ENCODE assay signal across 8 cellular contexts in the genomic region with DNA sequence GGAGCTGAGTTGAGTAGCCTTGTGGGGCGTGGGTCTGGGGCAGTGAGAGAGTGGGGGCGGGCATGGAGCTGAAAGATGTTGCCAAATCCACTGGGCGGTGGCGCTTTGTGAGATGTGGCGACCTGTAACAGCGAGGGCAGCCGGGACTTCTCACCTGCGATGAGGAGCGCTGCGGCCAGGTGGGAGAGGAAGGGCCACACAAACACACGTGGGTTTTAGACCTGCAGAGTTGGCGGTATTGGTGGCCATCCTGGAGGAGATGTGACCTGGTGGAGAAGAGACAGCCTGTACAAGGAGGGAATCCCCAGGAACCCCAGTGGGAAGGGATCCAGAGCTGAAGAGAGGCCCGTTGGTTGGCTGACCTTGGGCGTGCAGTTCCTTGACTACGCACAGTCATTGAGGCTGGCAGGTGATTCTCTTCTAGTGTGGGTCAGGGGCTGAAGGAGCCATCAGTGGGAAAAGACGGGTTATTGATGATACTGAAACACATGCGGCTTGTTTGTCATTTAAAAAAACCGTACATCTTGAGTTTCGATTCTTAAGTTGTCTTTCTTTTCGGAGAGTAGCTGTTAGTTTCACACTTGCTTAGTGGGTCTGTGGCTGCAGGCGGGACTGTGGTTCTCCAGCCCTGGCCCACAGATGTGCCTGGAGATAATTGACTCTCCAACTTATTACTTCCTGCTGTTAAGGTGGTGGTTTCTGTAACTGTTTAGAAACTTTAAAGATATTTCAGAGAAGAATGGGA. TPM values are rescaled to one million over a fixed set of nuclear protein-coding genes. Genes with fewer than 3 reads are reported as not detected.
A peak's percentile ranks its signal among the peaks of the same experiment; 100 is the strongest.
DNase-seq lines count a peak whose midpoint lies in the region; ATAC-seq and TF ChIP-seq lines count a peak whose summit lies in the region.

No MANE protein-coding gene starts in this region.

- no peak overlapping the region for H2AFZ ChIP-seq in neural progenitor cell (replicated peaks)

- peaks cover 2% of the 10 kb centered on the region for H3K27me3 Mint-ChIP-seq in neural progenitor cell (ENCODE audit: insufficient read depth, low read depth)

- in situ Hi-C loops in G401 (cut with HindIII; ENCODE audit: low sequenced_read_pairs), result no loop called here

- H3F3A ChIP-seq in DOHH2 (ENCODE audit: control insufficient read depth, insufficient read depth) (peaks cover 19% of the 10 kb centered on the region), neural progenitor cell (ENCODE audit: low read depth) (peaks cover 27% of the 10 kb centered on the region)

- peak overlapping the region; percentile 67 for H3K27ac Mint-ChIP-seq in neural progenitor cell

- ATAC-seq in GM21447 (IDR thresholded peaks at IDR 0.05; ENCODE audit: unreplicated experiment), result peak; percentile 44

- H3K4me3 Mint-ChIP-seq in neural progenitor cell, result peak overlapping the region; percentile 89

- no peak overlapping the region for H3K9ac ChIP-seq in neural progenitor cell

- no peaks in the 10 kb centered on the region for H3K79me2 ChIP-seq in DOHH2 (ENCODE audit: control insufficient read depth, low read length)
- H3K79me2 ChIP-seq in neural progenitor cell (ENCODE audit: low read depth), result peaks cover 48% of the 10 kb centered on the region

- peaks cover 4% of the 10 kb centered on the region for H3K36me3 Mint-ChIP-seq in neural progenitor cell

- H3K4me3 ChIP-seq in DOHH2 (ENCODE audit: low read length), result no peak overlapping the region
- peak overlapping the region; percentile 84 for H3K4me3 ChIP-seq in Jurkat, Clone E6-1 (ENCODE audit: low read length)
- H3K4me3 ChIP-seq in neural progenitor cell, result no peak overlapping the region

- peaks cover 8% of the 10 kb centered on the region for H4K20me1 ChIP-seq in DOHH2 (ENCODE audit: control insufficient read depth, insufficient read depth, low read depth, low read length)
- H4K20me1 ChIP-seq in neural progenitor cell (ENCODE audit: low read depth), result peaks cover 17% of the 10 kb centered on the region

- H3K4me2 ChIP-seq in DOHH2 (ENCODE audit: low read length) (peak overlapping the region; percentile 32), neural progenitor cell (no peak overlapping the region)

- H3K27me3 ChIP-seq in DOHH2 (ENCODE audit: control insufficient read depth, low read length) (peaks cover 36% of the 10 kb centered on the region), neural progenitor cell (no peaks in the 10 kb centered on the region)

- H3K36me3 ChIP-seq in DOHH2 (ENCODE audit: control insufficient read depth, low read length) (no peaks in the 10 kb centered on the region), neural progenitor cell (no peaks in the 10 kb centered on the region)

- H3K9me2 ChIP-seq in DOHH2 (replicated peaks; ENCODE audit: control insufficient read depth, low read length), result no peaks in the 10 kb centered on the region

- H3K4me1 ChIP-seq in DOHH2 (ENCODE audit: control insufficient read depth, low read length) (peaks cover 42% of the 10 kb centered on the region), neural progenitor cell (peaks cover 15% of the 10 kb centered on the region)

- no peaks in the 10 kb centered on the region for H3K9me3 Mint-ChIP-seq in neural progenitor cell

- H3K4me1 Mint-ChIP-seq in neural progenitor cell, result peaks cover 42% of the 10 kb centered on the region

- TF ChIP-seq CTCF in DOHH2 (IDR thresholded peaks at IDR 0.05; ENCODE audit: low read depth, low read length, poor library complexity, severe bottlenecking) (no peak), neural progenitor cell (IDR thresholded peaks at IDR 0.05) (no peak)

- DNase-seq in Jurkat, Clone E6-1 (ENCODE audit: low read depth, low spot score), result peak; percentile 84
- DNase-seq in activated T-cell treated with anti-CD3 and anti-CD28 coated beads for 48 hours (ENCODE audit: low read depth) (peak; percentile 61), neural progenitor cell (ENCODE audit: low spot score) (no peak), NCI-H2196 treated with DMSO at 0.1 percent for 48 hours (lab: John Stamatoyannopoulos, UW; ENCODE audit: unreplicated experiment) (no peak), NCI-H526 treated with DMSO at 0.1 percent for 48 hours (lab: John Stamatoyannopoulos, UW) (no peak), G401 (ENCODE audit: low spot score) (no peak)

- no peaks in the 10 kb centered on the region for H3K9me3 ChIP-seq in DOHH2 (ENCODE audit: control insufficient read depth, insufficient read depth, low read length)
- no peaks in the 10 kb centered on the region for H3K9me3 ChIP-seq in neural progenitor cell (ENCODE audit: low read depth)

- H3K27ac ChIP-seq in DOHH2 (ENCODE audit: low read depth, low read length), result no peak overlapping the region
- no peak overlapping the region for H3K27ac ChIP-seq in neural progenitor cell

RNA-seq across cellular contexts. Expression of gene CHST12, which starts 2.4 kb away (rescaled TPM):
- polyA plus RNA-seq in Jurkat, Clone E6-1 (2012; ENCODE audit: insufficient read depth, insufficient read length), result 17.7 TPM
- total RNA-seq in neural progenitor cell (ENCODE audit: low replicate concordance), result 0.43 and 7.2 TPM in 2 replicates
- 13.5 and 20.7 TPM in 2 replicates for total RNA-seq in G401 (2014; rRNA removed; shearing (Covaris generic))

RNA-seq across cellular contexts. Expression of gene EIF3B, which starts 51.1 kb away (rescaled TPM):
- 328 TPM for polyA plus RNA-seq in Jurkat, Clone E6-1 (2012; ENCODE audit: insufficient read depth, insufficient read length)
- 146 and 167 TPM in 2 replicates for total RNA-seq in neural progenitor cell (ENCODE audit: low replicate concordance)
- 217 and 294 TPM in 2 replicates for total RNA-seq in G401 (2014; rRNA removed; shearing (Covaris generic))

Comparison
In these comparisons a context has a peak if more than half of its experiments do, and no peak if none do; other contexts are left out.
1. DNase-seq: peak in Jurkat, Clone E6-1 (single experiment) and activated T-cell treated with anti-CD3 and anti-CD28 coated beads for 48 hours (single experiment); none in neural progenitor cell (single experiment), NCI-H2196 treated with DMSO at 0.1 percent for 48 hours (single experiment), NCI-H526 treated with DMSO at 0.1 percent for 48 hours (single experiment) and G401 (single experiment).